Comparison of ENCODE assay signal across 38 cellular contexts in the genomic region with DNA sequence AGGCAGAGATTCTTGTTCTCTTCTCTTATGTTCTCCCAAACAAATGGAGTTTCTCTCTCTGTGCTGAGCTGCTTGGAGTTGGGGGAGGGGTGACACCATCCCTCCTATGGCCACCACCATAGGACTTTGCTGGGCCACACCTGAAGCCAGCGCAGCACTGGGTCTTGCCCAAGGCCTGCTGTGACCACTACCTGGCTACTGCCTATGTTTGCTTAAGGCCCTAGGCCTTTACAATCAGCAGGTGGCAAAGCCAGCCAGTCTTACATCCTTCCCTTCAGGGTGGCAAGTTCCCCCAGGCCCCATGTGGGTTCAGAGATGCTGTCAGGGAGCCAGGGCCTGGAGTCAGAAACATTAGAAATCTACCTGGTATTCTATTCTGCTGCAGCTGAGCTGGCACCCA. TPM values are rescaled to one million over a fixed set of nuclear protein-coding genes. Genes with fewer than 3 reads are reported as not detected.
"Had no signal": no experiment of that assay in that cellular context is flagged by ENCODE, and none has a peak within 500 bp of the region (broad histone marks: within the 10 kb centered on the region; RNA-seq: fewer than 3 reads in every experiment).

No MANE protein-coding gene starts in this region.

- DNase-seq: activated CD4-positive, alpha-beta memory T cell treated with anti-CD3 and anti-CD28 coated beads, Interleukin-2, amount 10 ng/mL, durations not matched to agents 7 days and 5 days; activated CD4-positive, alpha-beta T cell treated with anti-CD3 and anti-CD28 coated beads for 1 hour; activated CD4-positive, alpha-beta T cell treated with anti-CD3 and anti-CD28 coated beads for 36 hours; activated CD4-positive, alpha-beta T cell treated with anti-CD3 and anti-CD28 coated beads for 48 hours; activated CD4-positive, alpha-beta T cell treated with anti-CD3 and anti-CD28 coated beads, Interleukin-2, amount 10 ng/mL, durations not matched to agents 7 days and 5 days; activated CD4-positive, alpha-beta T cell treated with anti-CD3 and anti-CD28 coated beads, Interleukin-2, amount 50 U/mL, for 48 hours; activated CD4-positive, CD25-positive, alpha-beta regulatory T cell; activated CD8-positive, alpha-beta memory T cell treated with anti-CD3 and anti-CD28 coated beads for 24 hours; activated CD8-positive, alpha-beta memory T cell treated with anti-CD3 and anti-CD28 coated beads, Interleukin-2, amount 10 ng/mL, durations not matched to agents 7 days and 5 days; activated CD8-positive, alpha-beta memory T cell treated with anti-CD3 and anti-CD28 coated beads, Interleukin-2, amount 50 U/mL, for 48 hours; activated CD8-positive, alpha-beta T cell treated with anti-CD3 and anti-CD28 coated beads, Interleukin-2, amount 10 ng/mL, durations not matched to agents 7 days and 5 days; activated effector memory CD4-positive, alpha-beta T cell treated with anti-CD3 and anti-CD28 coated beads, Interleukin-2, amount 50 U/mL, for 16 hours; activated gamma-delta T cell treated with Interleukin-2 at 50 U/mL for 16 hours; activated naive CD4-positive, alpha-beta T cell; activated naive CD4-positive, alpha-beta T cell treated with anti-CD3 and anti-CD28 coated beads for 36 hours; activated naive CD4-positive, alpha-beta T cell treated with anti-CD3 and anti-CD28 coated beads, Interleukin-2, amount 50 U/mL, for 16 hours; activated naive CD8-positive, alpha-beta T cell treated with anti-CD3 and anti-CD28 coated beads for 36 hours; activated T-cell treated with anti-CD3 and anti-CD28 coated beads, Interleukin-2, amount 50 U/mL, for 24 hours; activated T-cell treated with anti-CD3 and anti-CD28 coated beads, Interleukin-2, amount 50 U/mL, for 72 hours; adrenal gland; amniotic stem cell; aorta; body of pancreas; brain microvascular endothelial cell; caudate nucleus; cerebellar nuclear complex; T-helper 1 cell; T-helper 2 cell; T-helper 9 cell had no signal

- H3K27ac ChIP-seq: adrenal gland, body of pancreas, brain microvascular endothelial cell, cardiac muscle cell, VCaP had no signal

- H3K36me3 Mint-ChIP-seq: activated CD8-positive, alpha-beta memory T cell treated with anti-CD3 and anti-CD28 coated beads, Interleukin-2, amount 10 ng/mL, durations not matched to agents 7 days and 5 days; activated naive CD8-positive, alpha-beta T cell treated with anti-CD3 and anti-CD28 coated beads for 36 hours had no signal

- H3K4me1 Mint-ChIP-seq: activated CD4-positive, alpha-beta memory T cell treated with anti-CD3 and anti-CD28 coated beads, Interleukin-2, amount 10 ng/mL, durations not matched to agents 7 days and 5 days; activated CD4-positive, alpha-beta T cell treated with anti-CD3 and anti-CD28 coated beads for 36 hours; activated CD4-positive, alpha-beta T cell treated with anti-CD3 and anti-CD28 coated beads, Interleukin-2, amount 10 ng/mL, durations not matched to agents 7 days and 5 days; activated CD8-positive, alpha-beta memory T cell treated with anti-CD3 and anti-CD28 coated beads, Interleukin-2, amount 10 ng/mL, durations not matched to agents 7 days and 5 days; activated naive CD8-positive, alpha-beta T cell treated with anti-CD3 and anti-CD28 coated beads for 36 hours; activated T-helper 17 cell treated with anti-CD3 and anti-CD28 coated beads, Interleukin-2, amount 50 U/mL, for 72 hours; central memory CD8-positive, alpha-beta T cell had no signal

- H3K36me3 ChIP-seq: adrenal gland, brain microvascular endothelial cell, cardiac muscle cell had no signal

- ATAC-seq: activated CD4-positive, alpha-beta T cell treated with anti-CD3 and anti-CD28 coated beads for 36 hours; activated CD4-positive, CD25-positive, alpha-beta regulatory T cell treated with anti-CD3 and anti-CD28 coated beads, Interleukin-2, amount 50 U/mL, for 24 hours; activated CD8-positive, alpha-beta memory T cell treated with anti-CD3 and anti-CD28 coated beads, Interleukin-2, amount 10 ng/mL, durations not matched to agents 7 days and 5 days; activated CD8-positive, alpha-beta T cell treated with anti-CD3 and anti-CD28 coated beads, Interleukin-2, amount 10 ng/mL, durations not matched to agents 7 days and 5 days; activated naive CD4-positive, alpha-beta T cell treated with anti-CD3 and anti-CD28 coated beads, Interleukin-2, amount 50 U/mL, for 72 hours; activated T-cell treated with anti-CD3 and anti-CD28 coated beads, Interleukin-2, amount 50 U/mL, for 72 hours; activated T-helper 17 cell treated with anti-CD3 and anti-CD28 coated beads, Interleukin-2, amount 50 U/mL, for 72 hours; body of pancreas had no signal

- H3K27ac Mint-ChIP-seq: activated CD4-positive, alpha-beta memory T cell treated with anti-CD3 and anti-CD28 coated beads, Interleukin-2, amount 10 ng/mL, durations not matched to agents 7 days and 5 days; activated CD4-positive, alpha-beta T cell treated with anti-CD3 and anti-CD28 coated beads for 36 hours; activated CD4-positive, alpha-beta T cell treated with anti-CD3 and anti-CD28 coated beads, Interleukin-2, amount 10 ng/mL, durations not matched to agents 7 days and 5 days; activated CD8-positive, alpha-beta memory T cell treated with anti-CD3 and anti-CD28 coated beads, Interleukin-2, amount 10 ng/mL, durations not matched to agents 7 days and 5 days; activated CD8-positive, alpha-beta T cell treated with anti-CD3 and anti-CD28 coated beads, Interleukin-2, amount 10 ng/mL, durations not matched to agents 7 days and 5 days; activated naive CD4-positive, alpha-beta T cell treated with anti-CD3 and anti-CD28 coated beads for 36 hours; activated naive CD4-positive, alpha-beta T cell treated with anti-CD3 and anti-CD28 coated beads, Interleukin-2, amount 50 U/mL, for 72 hours; activated naive CD8-positive, alpha-beta T cell treated with anti-CD3 and anti-CD28 coated beads for 36 hours; activated T-cell treated with anti-CD3 and anti-CD28 coated beads, Interleukin-2, amount 50 U/mL, for 24 hours; activated T-cell treated with anti-CD3 and anti-CD28 coated beads, Interleukin-2, amount 50 U/mL, for 72 hours; activated T-helper 1 cell treated with anti-CD3 and anti-CD28 coated beads, Interleukin-12 subunit alpha, Interleukin-12 subunit beta, Interleukin-2, Interleukin-4 antibody, amounts not matched to agents 30 ng/mL and 10 ng/mL and 1 ng/mL, durations not matched to agents 14 hours and 24 hours and 36 hours; activated T-helper 17 cell treated with anti-CD3 and anti-CD28 coated beads, Interleukin-2, amount 50 U/mL, for 72 hours; T-helper 1 cell treated with Interleukin-12 subunit alpha and Interleukin-12 subunit beta and Interleukin-4 antibody, amounts not matched to agents 30 μg/mL and 1 μg/mL, for 36 hours; T-helper 2 cell treated with Interferon-gamma antibody and Interleukin-4, amounts not matched to agents 5 μg/mL and 100 μg/mL, for 36 hours had no signal

- H3K27me3 ChIP-seq: adrenal gland, body of pancreas, brain microvascular endothelial cell, cardiac muscle cell had no signal

- H3K9me3 Mint-ChIP-seq: activated CD4-positive, alpha-beta memory T cell treated with anti-CD3 and anti-CD28 coated beads, Interleukin-2, amount 10 ng/mL, durations not matched to agents 7 days and 5 days; activated CD4-positive, alpha-beta T cell treated with anti-CD3 and anti-CD28 coated beads, Interleukin-2, amount 10 ng/mL, durations not matched to agents 7 days and 5 days; activated naive CD4-positive, alpha-beta T cell treated with anti-CD3 and anti-CD28 coated beads for 36 hours; activated naive CD4-positive, alpha-beta T cell treated with anti-CD3 and anti-CD28 coated beads, Interleukin-2, amount 50 U/mL, for 72 hours; activated naive CD8-positive, alpha-beta T cell treated with anti-CD3 and anti-CD28 coated beads for 36 hours; activated T-cell treated with anti-CD3 and anti-CD28 coated beads, Interleukin-2, amount 50 U/mL, for 24 hours; activated T-cell treated with anti-CD3 and anti-CD28 coated beads, Interleukin-2, amount 50 U/mL, for 72 hours; activated T-helper 1 cell treated with anti-CD3 and anti-CD28 coated beads, Interleukin-12 subunit alpha, Interleukin-12 subunit beta, Interleukin-2, Interleukin-4 antibody, amounts not matched to agents 30 ng/mL and 10 ng/mL and 1 ng/mL, durations not matched to agents 14 hours and 24 hours and 36 hours; activated T-helper 17 cell treated with anti-CD3 and anti-CD28 coated beads, Interleukin-2, amount 50 U/mL, for 72 hours; central memory CD8-positive, alpha-beta T cell; T-helper 1 cell treated with Interleukin-12 subunit alpha and Interleukin-12 subunit beta and Interleukin-4 antibody, amounts not matched to agents 30 μg/mL and 1 μg/mL, for 36 hours; T-helper 2 cell treated with Interferon-gamma antibody and Interleukin-4, amounts not matched to agents 5 μg/mL and 100 μg/mL, for 36 hours had no signal

- H3K4me1 ChIP-seq: adrenal gland, body of pancreas had no signal

- H3K4me3 ChIP-seq: adrenal gland, body of pancreas, cardiac muscle cell had no signal

- H3K9me3 ChIP-seq: adrenal gland, body of pancreas had no signal

- H3K4me3 Mint-ChIP-seq: activated CD4-positive, alpha-beta memory T cell treated with anti-CD3 and anti-CD28 coated beads, Interleukin-2, amount 10 ng/mL, durations not matched to agents 7 days and 5 days; activated CD4-positive, alpha-beta T cell treated with anti-CD3 and anti-CD28 coated beads for 36 hours; activated CD4-positive, alpha-beta T cell treated with anti-CD3 and anti-CD28 coated beads, Interleukin-2, amount 10 ng/mL, durations not matched to agents 7 days and 5 days; activated CD8-positive, alpha-beta memory T cell treated with anti-CD3 and anti-CD28 coated beads, Interleukin-2, amount 10 ng/mL, durations not matched to agents 7 days and 5 days; activated CD8-positive, alpha-beta T cell treated with anti-CD3 and anti-CD28 coated beads, Interleukin-2, amount 10 ng/mL, durations not matched to agents 7 days and 5 days; activated naive CD4-positive, alpha-beta T cell treated with anti-CD3 and anti-CD28 coated beads for 36 hours; activated naive CD8-positive, alpha-beta T cell treated with anti-CD3 and anti-CD28 coated beads for 36 hours; activated T-cell treated with anti-CD3 and anti-CD28 coated beads, Interleukin-2, amount 50 U/mL, for 24 hours; activated T-cell treated with anti-CD3 and anti-CD28 coated beads, Interleukin-2, amount 50 U/mL, for 72 hours; activated T-helper 1 cell treated with anti-CD3 and anti-CD28 coated beads, Interleukin-12 subunit alpha, Interleukin-12 subunit beta, Interleukin-2, Interleukin-4 antibody, amounts not matched to agents 30 ng/mL and 10 ng/mL and 1 ng/mL, durations not matched to agents 14 hours and 24 hours and 36 hours; activated T-helper 17 cell treated with anti-CD3 and anti-CD28 coated beads, Interleukin-2, amount 50 U/mL, for 72 hours; central memory CD8-positive, alpha-beta T cell; T-helper 1 cell treated with Interleukin-12 subunit alpha and Interleukin-12 subunit beta and Interleukin-4 antibody, amounts not matched to agents 30 μg/mL and 1 μg/mL, for 36 hours; T-helper 2 cell treated with Interferon-gamma antibody and Interleukin-4, amounts not matched to agents 5 μg/mL and 100 μg/mL, for 36 hours had no signal

RNA-seq across cellular contexts. Expression of a gene that starts 6.3 kb away (rescaled TPM):
- total RNA-seq: activated CD4-positive, alpha-beta memory T cell treated with anti-CD3 and anti-CD28 coated beads, Interleukin-2, amount 10 ng/mL, durations not matched to agents 7 days and 5 days; activated CD4-positive, alpha-beta T cell treated with anti-CD3 and anti-CD28 coated beads for 36 hours; activated CD4-positive, alpha-beta T cell treated with anti-CD3 and anti-CD28 coated beads, Interleukin-2, amount 10 ng/mL, durations not matched to agents 7 days and 5 days; activated CD8-positive, alpha-beta memory T cell treated with anti-CD3 and anti-CD28 coated beads, Interleukin-2, amount 10 ng/mL, durations not matched to agents 7 days and 5 days; activated CD8-positive, alpha-beta T cell treated with anti-CD3 and anti-CD28 coated beads, Interleukin-2, amount 10 ng/mL, durations not matched to agents 7 days and 5 days; activated naive CD4-positive, alpha-beta T cell treated with anti-CD3 and anti-CD28 coated beads for 36 hours; activated naive CD4-positive, alpha-beta T cell treated with anti-CD3 and anti-CD28 coated beads, Interleukin-2, amount 50 U/mL, for 72 hours; activated naive CD8-positive, alpha-beta T cell treated with anti-CD3 and anti-CD28 coated beads for 36 hours; activated T-cell treated with anti-CD3 and anti-CD28 coated beads, Interleukin-2, amount 50 U/mL, for 72 hours; activated T-helper 1 cell treated with anti-CD3 and anti-CD28 coated beads, Interleukin-12 subunit alpha, Interleukin-12 subunit beta, Interleukin-2, Interleukin-4 antibody, amounts not matched to agents 30 ng/mL and 10 ng/mL and 1 ng/mL, durations not matched to agents 14 hours and 24 hours and 36 hours; activated T-helper 17 cell treated with anti-CD3 and anti-CD28 coated beads, Interleukin-2, amount 50 U/mL, for 72 hours had no signal

RNA-seq across cellular contexts. Expression of a gene that starts 44.9 kb away (rescaled TPM):
- total RNA-seq: activated CD4-positive, alpha-beta memory T cell treated with anti-CD3 and anti-CD28 coated beads, Interleukin-2, amount 10 ng/mL, durations not matched to agents 7 days and 5 days; activated CD4-positive, alpha-beta T cell treated with anti-CD3 and anti-CD28 coated beads for 36 hours; activated CD4-positive, alpha-beta T cell treated with anti-CD3 and anti-CD28 coated beads, Interleukin-2, amount 10 ng/mL, durations not matched to agents 7 days and 5 days; activated CD8-positive, alpha-beta memory T cell treated with anti-CD3 and anti-CD28 coated beads, Interleukin-2, amount 10 ng/mL, durations not matched to agents 7 days and 5 days; activated CD8-positive, alpha-beta T cell treated with anti-CD3 and anti-CD28 coated beads, Interleukin-2, amount 10 ng/mL, durations not matched to agents 7 days and 5 days; activated naive CD4-positive, alpha-beta T cell treated with anti-CD3 and anti-CD28 coated beads for 36 hours; activated naive CD4-positive, alpha-beta T cell treated with anti-CD3 and anti-CD28 coated beads, Interleukin-2, amount 50 U/mL, for 72 hours; activated T-cell treated with anti-CD3 and anti-CD28 coated beads, Interleukin-2, amount 50 U/mL, for 72 hours; activated T-helper 1 cell treated with anti-CD3 and anti-CD28 coated beads, Interleukin-12 subunit alpha, Interleukin-12 subunit beta, Interleukin-2, Interleukin-4 antibody, amounts not matched to agents 30 ng/mL and 10 ng/mL and 1 ng/mL, durations not matched to agents 14 hours and 24 hours and 36 hours had no signal
